14 cellular contexts compared by ENCODE assay signal in the genomic region with DNA sequence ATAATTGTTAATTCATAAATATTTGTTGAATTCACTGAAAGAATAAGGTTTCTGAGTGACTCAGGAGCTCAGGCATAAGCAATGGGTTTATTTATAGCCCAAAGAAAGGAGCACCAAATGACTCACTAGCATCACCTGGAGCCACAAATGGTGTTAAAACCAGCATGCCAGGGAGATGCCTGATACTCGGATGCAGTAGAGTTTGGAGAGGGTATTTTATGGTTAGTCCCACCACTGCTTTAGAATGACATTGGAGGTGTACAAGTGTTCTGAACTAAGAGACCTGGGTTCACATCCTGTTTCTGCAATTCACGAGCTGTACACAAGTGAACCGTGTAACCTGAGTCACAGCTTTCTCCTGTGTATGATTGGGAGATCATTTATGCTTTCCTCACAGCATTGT. TPM values are rescaled to one million over a fixed set of nuclear protein-coding genes. Genes with fewer than 3 reads are reported as not detected.
DNase-seq lines count a peak whose midpoint lies in the region; ATAC-seq and TF ChIP-seq lines count a peak whose summit lies in the region.
"Had no signal": no experiment of that assay in that cellular context is flagged by ENCODE, and none has a peak within 500 bp of the region (broad histone marks: within the 10 kb centered on the region; RNA-seq: fewer than 3 reads in every experiment).

No MANE protein-coding gene starts in this region.

- H3K4me3 Mint-ChIP-seq in MCF 10A (ENCODE audit: unreplicated experiment) (no peak overlapping the region), nephron progenitor cell (no peak overlapping the region)
- no peak overlapping the region for H3K4me3 Mint-ChIP-seq in stimulated activated memory B cell treated with anti-CD40 and anti-IgM and Interleukin-4, amounts not matched to agents 10 μg/mL and 1 μg/mL and 100 μg/mL, for 72 hours
- H3K4me3 Mint-ChIP-seq: IgD-negative memory B cell, neural crest cell had no signal

- H3K27me3 ChIP-seq in breast epithelium = no peaks in the 10 kb centered on the region
- H3K27me3 ChIP-seq: SJCRH30 had no signal

- H3K27ac Mint-ChIP-seq in MCF 10A (ENCODE audit: low read depth, unreplicated experiment) = no peak overlapping the region
- H3K27ac Mint-ChIP-seq in stimulated activated memory B cell treated with anti-CD40 and anti-IgM and Interleukin-4, amounts not matched to agents 10 μg/mL and 1 μg/mL and 100 μg/mL, for 72 hours = no peak overlapping the region
- no peak overlapping the region for H3K27ac Mint-ChIP-seq in nephron progenitor cell
- H3K27ac Mint-ChIP-seq: IgD-negative memory B cell had no signal

- no peak for TF ChIP-seq POLR2A in breast epithelium (IDR thresholded peaks at IDR 0.05)

- TF ChIP-seq CTCF in MCF 10A (IDR thresholded peaks at IDR 0.05; ENCODE audit: unreplicated experiment) = no peak
- no peak for TF ChIP-seq CTCF in breast epithelium (IDR thresholded peaks at IDR 0.05)
- no peak for TF ChIP-seq CTCF in nephron progenitor cell (IDR thresholded peaks at IDR 0.05)

- CTCF ChIA-PET in MCF 10A (lab: Yijun Ruan, JAX) = interaction anchor here (0.7 to 6.4 kb wide), 13 partner anchors 11 to 475 kb away, joined by 3 to 92 read pairs (median 10); a partner anchor contains a TSS

- no peaks in the 10 kb centered on the region for H3K4me1 ChIP-seq in breast epithelium
- H3K4me1 ChIP-seq: SJCRH30 had no signal

- POLR2A ChIA-PET in MCF 10A (lab: Yijun Ruan, JAX) = interaction anchor here (0.9 to 3.9 kb wide), 6 partner anchors 71 to 319 kb away, joined by 3 to 44 read pairs (median 4); a partner anchor contains a TSS

- DNase-seq in MCF 10A (ENCODE audit: unreplicated experiment) = peak; percentile 63
- DNase-seq in breast epithelium (ENCODE audit: low spot score in 2 of 2) = no peak
- peak; percentile 35 for DNase-seq in HT1080 (ENCODE audit: low read depth)
- DNase-seq in nephron progenitor cell = no peak
- no peak for DNase-seq in activated CD4-positive, CD25-positive, alpha-beta regulatory T cell treated with anti-CD3 and anti-CD28 coated beads, Interleukin-2, amount 50 U/mL, for 72 hours
- no peak for DNase-seq in NOMO-1 treated with DMSO at 0.1 percent for 48 hours (lab: John Stamatoyannopoulos, UW; ENCODE audit: unreplicated experiment)
- DNase-seq: AML-193, anterior cingulate cortex, SJCRH30 had no signal

- H3K27me3 Mint-ChIP-seq in MCF 10A (ENCODE audit: insufficient read depth, unreplicated experiment) (no peaks in the 10 kb centered on the region), nephron progenitor cell (ENCODE audit: low read depth, poor library complexity) (peaks cover 10% of the 10 kb centered on the region)
- no peaks in the 10 kb centered on the region for H3K27me3 Mint-ChIP-seq in stimulated activated memory B cell treated with anti-CD40 and anti-IgM and Interleukin-4, amounts not matched to agents 10 μg/mL and 1 μg/mL and 100 μg/mL, for 72 hours
- H3K27me3 Mint-ChIP-seq: IgD-negative memory B cell had no signal

- peak; percentile 57 for ATAC-seq in GM21619 (IDR thresholded peaks at IDR 0.05; ENCODE audit: unreplicated experiment)
- peak; percentile 39 for ATAC-seq in stimulated activated memory B cell treated with anti-CD40 and anti-IgM and Interleukin-4, amounts not matched to agents 10 μg/mL and 1 μg/mL and 100 μg/mL, for 72 hours

- no peak overlapping the region for H3K4me3 ChIP-seq in breast epithelium
- H3K4me3 ChIP-seq: SJCRH30 had no signal

- no peaks in the 10 kb centered on the region for H3K9me3 ChIP-seq in breast epithelium
- H3K9me3 ChIP-seq: SJCRH30 had no signal

- no peak overlapping the region for H3K27ac ChIP-seq in breast epithelium
- H3K27ac ChIP-seq: epithelial cell of prostate, SJCRH30 had no signal

- no TSS peak for BruUV-seq in MCF 10A (replicated peaks; lab: Mats Ljungman, UMichigan)

- intact Hi-C loops in MCF 10A (cut with micrococcal nuclease) (no loop called here), breast epithelium (cut with DNase I; ENCODE audit: low total_unique reads) (loop anchor here (5.0 kb wide), 1 partner anchor 535 kb away; no protein-coding TSS in a partner anchor)

- H3K36me3 Mint-ChIP-seq in MCF 10A (ENCODE audit: insufficient read depth, unreplicated experiment) (peaks cover 10% of the 10 kb centered on the region), nephron progenitor cell (ENCODE audit: low read depth) (no peaks in the 10 kb centered on the region)
- H3K36me3 Mint-ChIP-seq in stimulated activated memory B cell treated with anti-CD40 and anti-IgM and Interleukin-4, amounts not matched to agents 10 μg/mL and 1 μg/mL and 100 μg/mL, for 72 hours = peaks cover 52% of the 10 kb centered on the region
- H3K36me3 Mint-ChIP-seq: IgD-negative memory B cell had no signal

- H3K36me3 ChIP-seq in breast epithelium = no peaks in the 10 kb centered on the region
- H3K36me3 ChIP-seq: SJCRH30 had no signal

- H3K9me3 Mint-ChIP-seq in MCF 10A (ENCODE audit: unreplicated experiment) = no peaks in the 10 kb centered on the region
- H3K9me3 Mint-ChIP-seq in stimulated activated memory B cell treated with anti-CD40 and anti-IgM and Interleukin-4, amounts not matched to agents 10 μg/mL and 1 μg/mL and 100 μg/mL, for 72 hours = no peaks in the 10 kb centered on the region
- H3K9me3 Mint-ChIP-seq in nephron progenitor cell = no peaks in the 10 kb centered on the region
- H3K9me3 Mint-ChIP-seq: IgD-negative memory B cell, neural crest cell had no signal

- H3K4me1 Mint-ChIP-seq in MCF 10A (ENCODE audit: insufficient read depth, unreplicated experiment) = no peaks in the 10 kb centered on the region
- H3K4me1 Mint-ChIP-seq in stimulated activated memory B cell treated with anti-CD40 and anti-IgM and Interleukin-4, amounts not matched to agents 10 μg/mL and 1 μg/mL and 100 μg/mL, for 72 hours = peaks cover 27% of the 10 kb centered on the region
- no peaks in the 10 kb centered on the region for H3K4me1 Mint-ChIP-seq in nephron progenitor cell
- H3K4me1 Mint-ChIP-seq: neural crest cell had no signal

RNA-seq across cellular contexts. Expression of a gene that starts 25.2 kb away (rescaled TPM):
- 1.6 and 2.2 TPM in 2 replicates for total RNA-seq in MCF 10A (2022)
- 100 to 1,000 TPM in 1 of 3 donors, 10 to 100 TPM in 1, 1 to 10 TPM in 1; 4.0 to 192 (median 53.4) TPM for total RNA-seq in breast epithelium
- 0.11 TPM in 1 of 2 replicates, not detected in the other for total RNA-seq in HT1080 (2014; rRNA removed; shearing (Covaris generic))
- polyA plus RNA-seq in HT1080 (2015; cell fraction: cytosol; rRNA removed) = 0.10 and 0.21 TPM in 2 replicates
- polyA plus RNA-seq in HT1080 (2015; cell fraction: nucleus; rRNA removed) = 0.07 and 0.08 TPM in 2 replicates
- total RNA-seq: neural crest cell, SJCRH30 had no signal

Comparison
In these comparisons a context has a peak if more than half of its experiments do, and no peak if none do; other contexts are left out.
1. DNase-seq: peak in MCF 10A (single experiment) and HT1080 (single experiment); none in breast epithelium (0 of 2), nephron progenitor cell (single experiment), activated CD4-positive, CD25-positive, alpha-beta regulatory T cell treated with anti-CD3 and anti-CD28 coated beads, Interleukin-2, amount 50 U/mL, for 72 hours (single experiment) and NOMO-1 treated with DMSO at 0.1 percent for 48 hours (single experiment).